21 cellular contexts compared by ENCODE assay signal in the genomic region with DNA sequence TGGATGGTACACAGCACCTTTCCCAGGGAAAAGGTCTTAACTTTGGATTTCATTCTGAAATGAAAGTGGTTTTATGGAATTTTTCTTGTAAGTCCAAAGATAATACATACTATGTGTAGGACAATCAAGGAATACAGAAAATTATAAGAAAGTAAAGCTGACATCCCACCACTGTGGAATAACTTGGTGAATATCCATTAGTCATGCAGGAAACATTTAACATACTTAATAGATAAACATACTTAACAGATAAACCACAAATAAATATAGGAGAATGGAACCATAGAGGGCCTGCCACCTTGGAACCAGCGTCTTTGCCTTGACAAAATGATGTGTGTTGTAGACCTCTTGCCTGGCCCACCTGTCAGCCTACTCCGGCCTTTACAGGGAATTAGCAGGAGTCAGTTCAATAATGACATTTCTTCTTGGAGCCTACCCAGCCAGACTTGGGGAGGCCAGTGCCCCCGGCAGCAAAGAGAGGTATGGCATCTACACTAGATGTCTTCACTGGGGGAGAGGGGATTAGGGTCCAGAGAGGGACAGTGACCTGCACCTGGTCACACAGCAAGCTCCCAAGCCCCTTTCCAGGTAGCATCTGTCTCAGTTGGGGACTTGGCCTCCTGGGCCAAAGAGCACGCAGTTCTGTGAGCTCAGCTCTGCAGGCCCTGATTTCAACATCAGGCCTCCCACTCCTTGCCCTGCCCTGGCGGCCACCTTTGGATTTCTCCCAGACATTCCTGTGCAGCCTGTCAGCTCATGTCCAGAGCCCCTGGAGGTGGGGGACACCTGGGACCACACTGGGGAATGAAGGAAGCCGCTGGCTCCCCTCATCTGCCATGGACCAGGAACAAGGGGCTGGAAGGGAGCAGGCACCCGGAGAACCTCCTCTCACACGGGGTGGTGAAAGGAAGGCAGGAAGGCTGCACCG.
A peak's percentile ranks its signal among the peaks of the same experiment; 100 is the strongest.
DNase-seq lines count a peak whose midpoint lies in the region; ATAC-seq and TF ChIP-seq lines count a peak whose summit lies in the region.
"Had no signal": no experiment of that assay in that cellular context is flagged by ENCODE, and none has a peak within 500 bp of the region (broad histone marks: within the 10 kb centered on the region; RNA-seq: fewer than 3 reads in every experiment).

No MANE protein-coding gene starts in this region.

- no peaks in the 10 kb centered on the region for H3K9me2 ChIP-seq in GM23248 (ENCODE audit: insufficient read depth)

- no peaks in the 10 kb centered on the region for H3K27me3 ChIP-seq in GM23248 (replicated peaks; ENCODE audit: insufficient read depth)
- H3K27me3 ChIP-seq: adrenal gland, gastroesophageal sphincter, upper lobe of right lung had no signal

- no peaks in the 10 kb centered on the region for H3K9me3 ChIP-seq in GM23248 (ENCODE audit: low read depth)
- H3K9me3 ChIP-seq: adrenal gland, gastroesophageal sphincter, upper lobe of right lung had no signal

- no peaks in the 10 kb centered on the region for H4K20me1 ChIP-seq in GM23248 (ENCODE audit: insufficient read depth)

- H3K27ac ChIP-seq in GM23248 (no peak overlapping the region), skin epidermis (peak overlapping the region in 13 of 21 experiments; percentile 8 to 77 (median 42))
- H3K27ac ChIP-seq: upper lobe of right lung had no signal

- no peak for ATAC-seq in GM21423 (IDR thresholded peaks at IDR 0.05; ENCODE audit: unreplicated experiment)
- ATAC-seq: gastroesophageal sphincter, natural killer cell, Right ventricle myocardium inferior, upper lobe of right lung had no signal

- H3K36me3 ChIP-seq in GM23248 (ENCODE audit: low read depth) = peaks cover 4% of the 10 kb centered on the region; the same call in 1 of the 2 replicates

- DNase-seq in GM23248 = peak; percentile 49
- peak; percentile 80 for DNase-seq in amniotic epithelial cell (ENCODE audit: low read depth)
- DNase-seq in fibroblast of villous mesenchyme (ENCODE audit: low read depth) = peak; percentile 45
- no peak for DNase-seq in T-helper 2 cell
- no peak for DNase-seq in NCI-H748 (lab: John Stamatoyannopoulos, UW; ENCODE audit: unreplicated experiment)
- DNase-seq in activated naive CD4-positive, alpha-beta T cell (lab: John Stamatoyannopoulos, UW) = no peak
- DNase-seq: activated CD4-positive, alpha-beta T cell treated with anti-CD3 and anti-CD28 coated beads, Interleukin-2, amount 10 ng/mL, durations not matched to agents 7 days and 5 days; activated CD8-positive, alpha-beta memory T cell treated with anti-CD3 and anti-CD28 coated beads, Interleukin-2, amount 50 U/mL, for 4 hours; activated effector memory CD4-positive, alpha-beta T cell treated with Interleukin-2 at 50 U/mL for 16 hours; adrenal gland; central memory CD4-positive, alpha-beta T cell; kidney glomerular epithelial cell; natural killer cell; NCI-H1105 treated with DMSO at 0.1 percent for 48 hours; NCI-H524 treated with DMSO at 0.1 percent for 48 hours; posterior cingulate gyrus; upper lobe of right lung had no signal

- 89 to 95% methylated on average over 9 of the region's 9 CpGs for WGBS in GM23248 (ENCODE audit: low coverage in 1 of 2, low lambda C conversion rate in 2 of 2, missing lambda C conversion rate in 2 of 2), 2 experiments

- H3F3A ChIP-seq in GM23248 (ENCODE audit: insufficient read depth) = peaks cover 34% of the 10 kb centered on the region

- H3K4me1 ChIP-seq in GM23248 (ENCODE audit: insufficient read depth) = peaks cover 36% of the 10 kb centered on the region

- H3K79me2 ChIP-seq in GM23248 (ENCODE audit: insufficient read depth) = peaks cover 23% of the 10 kb centered on the region

- no peak overlapping the region for H2AFZ ChIP-seq in GM23248

- no peak overlapping the region for H3K4me2 ChIP-seq in GM23248 (ENCODE audit: unreplicated experiment)

- H3K4me3 ChIP-seq in GM23248 (no peak overlapping the region), fibroblast of villous mesenchyme (ENCODE audit: low read depth, low read length) (no peak overlapping the region), skin epidermis (no peak overlapping the region)
- H3K4me3 ChIP-seq: adrenal gland, gastroesophageal sphincter, upper lobe of right lung had no signal

- in situ Hi-C loops in GM23248 (cut with MboI) = no loop called here

- no peak for TF ChIP-seq CTCF in fibroblast of villous mesenchyme (IDR thresholded peaks at IDR 0.05; ENCODE audit: insufficient read depth, low read depth, low read length)

- H3K9ac ChIP-seq in GM23248 = no peak overlapping the region

Comparison
In these comparisons a context has a peak if more than half of its experiments do, and no peak if none do; other contexts are left out.
1. DNase-seq: peak in GM23248 (single experiment), amniotic epithelial cell (single experiment) and fibroblast of villous mesenchyme (single experiment); none in T-helper 2 cell (0 of 5), NCI-H748 (single experiment) and activated naive CD4-positive, alpha-beta T cell (0 of 4).